Comparison of ENCODE assay signal across 12 cellular contexts in genomic region chr10:14742815-14743214, GRCh38. TPM values are rescaled to one million over a fixed set of nuclear protein-coding genes. Genes with fewer than 3 reads are reported as not detected.
DNase-seq lines count a peak whose midpoint lies in the region; ATAC-seq lines count a peak whose summit lies in the region.
"Had no signal": no experiment of that assay in that cellular context is flagged by ENCODE, and none has a peak within 500 bp of the region (broad histone marks: within the 10 kb centered on the region; RNA-seq: fewer than 3 reads in every experiment).

No MANE protein-coding gene starts in this region.

- H4K20me1 ChIP-seq in BLaER1 treated with 17β-estradiol and CSF1 and Interleukin-3, amounts not matched to agents 10 nM and 100 nM: no peaks in the 10 kb centered on the region

- peaks cover 15 to 60% (median 40%) of the 10 kb centered on the region in 11 experiments; a peak in 20 of 22 replicates for H3K9me3 ChIP-seq in BLaER1 treated with 17β-estradiol and CSF1 and Interleukin-3, amounts not matched to agents 10 nM and 100 nM (replicated peaks in 1 of 11)
- H3K9me3 ChIP-seq: vagina had no signal

- peak overlapping the region in 10 of 11 experiments; percentile 39 to 97 (median 92); a peak in 20 of 22 replicates for H3K27ac ChIP-seq in BLaER1 treated with 17β-estradiol and CSF1 and Interleukin-3, amounts not matched to agents 10 nM and 100 nM
- H3K27ac ChIP-seq: vagina had no signal

- H3K36me3 ChIP-seq in BLaER1 treated with 17β-estradiol and CSF1 and Interleukin-3, amounts not matched to agents 10 nM and 100 nM: no peaks in the 10 kb centered on the region; a peak in 1 of 22 replicates
- H3K36me3 ChIP-seq: vagina had no signal

- peaks cover 34% of the 10 kb centered on the region for H3K4me1 Mint-ChIP-seq in activated T-helper 1 cell treated with anti-CD3 and anti-CD28 coated beads, Interleukin-12 subunit alpha, Interleukin-12 subunit beta, Interleukin-2, Interleukin-4 antibody, amounts not matched to agents 30 ng/mL and 10 ng/mL and 1 ng/mL, durations not matched to agents 14 hours and 24 hours and 36 hours (ENCODE audit: low read depth)

- H3K9ac ChIP-seq in BLaER1 treated with 17β-estradiol and CSF1 and Interleukin-3, amounts not matched to agents 10 nM and 100 nM: peak overlapping the region in 2 of 11 experiments; percentile 6 to 80; a peak in 2 of 22 replicates

- H3K27ac Mint-ChIP-seq in activated T-helper 1 cell treated with anti-CD3 and anti-CD28 coated beads, Interleukin-12 subunit alpha, Interleukin-12 subunit beta, Interleukin-2, Interleukin-4 antibody, amounts not matched to agents 30 ng/mL and 10 ng/mL and 1 ng/mL, durations not matched to agents 14 hours and 24 hours and 36 hours: peak overlapping the region; percentile 69
- H3K27ac Mint-ChIP-seq: dendritic cell treated with granulocyte-macrophage colony-stimulating factor and Interleukin-4, amounts not matched to agents 40 ng/mL and 50 ng/mL, for 4 days; nephron had no signal

- ATAC-seq in GM19043 (IDR thresholded peaks at IDR 0.05; ENCODE audit: low read depth, unreplicated experiment) (peak; percentile 77), HG03095 (IDR thresholded peaks at IDR 0.05; ENCODE audit: unreplicated experiment) (peak; percentile 69)
- ATAC-seq: PC-3 had no signal

- H3K4me2 ChIP-seq in BLaER1 treated with 17β-estradiol and CSF1 and Interleukin-3, amounts not matched to agents 10 nM and 100 nM: peak overlapping the region; percentile 72 to 92 (median 85)

- peaks cover 32% of the 10 kb centered on the region for H3K9me3 Mint-ChIP-seq in activated T-helper 1 cell treated with anti-CD3 and anti-CD28 coated beads, Interleukin-12 subunit alpha, Interleukin-12 subunit beta, Interleukin-2, Interleukin-4 antibody, amounts not matched to agents 30 ng/mL and 10 ng/mL and 1 ng/mL, durations not matched to agents 14 hours and 24 hours and 36 hours

- intact Hi-C loops in activated T-helper 1 cell treated with anti-CD3 and anti-CD28 coated beads, Interleukin-12 subunit alpha, Interleukin-12 subunit beta, Interleukin-2, Interleukin-4 antibody, amounts not matched to agents 30 ng/mL and 10 ng/mL and 1 ng/mL, durations not matched to agents 14 hours and 24 hours and 36 hours (cut with micrococcal nuclease): loop anchor here (2.0 kb wide), 1 partner anchor 84 kb away; no protein-coding TSS in a partner anchor
- intact Hi-C loops in posterior cingulate gyrus (cut with DNase I): no loop called here

- no peak for DNase-seq in activated T-helper 1 cell treated with anti-CD3 and anti-CD28 coated beads, Interleukin-12 subunit alpha, Interleukin-12 subunit beta, Interleukin-2, Interleukin-4 antibody, amounts not matched to agents 30 ng/mL and 10 ng/mL and 1 ng/mL, durations not matched to agents 14 hours and 24 hours and 36 hours (ENCODE audit: low spot score)
- DNase-seq in stimulated activated CD4-positive, alpha-beta T cell treated with anti-CD3 and anti-CD28 coated beads, Interleukin-4, amount 100 ng/mL, for 4 hours: no peak
- DNase-seq in NCI-H1417 (lab: John Stamatoyannopoulos, UW) (no peak), posterior cingulate gyrus (no peak)
- no peak for DNase-seq in stimulated activated CD4-positive, alpha-beta T cell treated with anti-CD3 and anti-CD28 coated beads, Interleukin-12 subunit alpha, Interleukin-12 subunit beta, amount 100 ng/mL, for 4 hours
- DNase-seq: PC-3 had no signal

- peaks cover 11% of the 10 kb centered on the region for H3K36me3 Mint-ChIP-seq in activated T-helper 1 cell treated with anti-CD3 and anti-CD28 coated beads, Interleukin-12 subunit alpha, Interleukin-12 subunit beta, Interleukin-2, Interleukin-4 antibody, amounts not matched to agents 30 ng/mL and 10 ng/mL and 1 ng/mL, durations not matched to agents 14 hours and 24 hours and 36 hours (ENCODE audit: low read depth)

- H3K27me3 Mint-ChIP-seq in activated T-helper 1 cell treated with anti-CD3 and anti-CD28 coated beads, Interleukin-12 subunit alpha, Interleukin-12 subunit beta, Interleukin-2, Interleukin-4 antibody, amounts not matched to agents 30 ng/mL and 10 ng/mL and 1 ng/mL, durations not matched to agents 14 hours and 24 hours and 36 hours (ENCODE audit: insufficient read depth): no peaks in the 10 kb centered on the region

- peak overlapping the region; percentile 27 for H3K4me3 Mint-ChIP-seq in activated T-helper 1 cell treated with anti-CD3 and anti-CD28 coated beads, Interleukin-12 subunit alpha, Interleukin-12 subunit beta, Interleukin-2, Interleukin-4 antibody, amounts not matched to agents 30 ng/mL and 10 ng/mL and 1 ng/mL, durations not matched to agents 14 hours and 24 hours and 36 hours
- H3K4me3 Mint-ChIP-seq: dendritic cell treated with granulocyte-macrophage colony-stimulating factor and Interleukin-4, amounts not matched to agents 40 ng/mL and 50 ng/mL, for 4 days; nephron had no signal

- H3K27me3 ChIP-seq in BLaER1 treated with 17β-estradiol and CSF1 and Interleukin-3, amounts not matched to agents 10 nM and 100 nM: no peaks in the 10 kb centered on the region
- H3K27me3 ChIP-seq: vagina had no signal

- H3K4me1 ChIP-seq in BLaER1 treated with 17β-estradiol and CSF1 and Interleukin-3, amounts not matched to agents 10 nM and 100 nM: peaks cover 48 to 61% (median 59%) of the 10 kb centered on the region in 10 experiments

- H3K4me3 ChIP-seq in BLaER1 treated with 17β-estradiol and CSF1 and Interleukin-3, amounts not matched to agents 10 nM and 100 nM: no peak overlapping the region
- H3K4me3 ChIP-seq: vagina had no signal

RNA-seq across cellular contexts. Expression of gene FAM107B, which starts 31.9 kb away (rescaled TPM):
- 156 and 167 TPM in 2 replicates for total RNA-seq in activated T-helper 1 cell treated with anti-CD3 and anti-CD28 coated beads, Interleukin-12 subunit alpha, Interleukin-12 subunit beta, Interleukin-2, Interleukin-4 antibody, amounts not matched to agents 30 ng/mL and 10 ng/mL and 1 ng/mL, durations not matched to agents 14 hours and 24 hours and 36 hours
